In genomic region chr1:11116318-11116717, GRCh38 we compare ENCODE assay signal across 26 cellular contexts.
"Had no signal": no experiment of that assay in that cellular context is flagged by ENCODE, and none has a peak within 500 bp of the region (broad histone marks: within the 10 kb centered on the region; RNA-seq: fewer than 3 reads in every experiment).

No MANE protein-coding gene starts in this region.

- FAIRE-seq: endometrium, islet of Langerhans, keratinocyte had no signal

- H3K4me3 ChIP-seq: esophagus squamous epithelium, gastrocnemius medialis, heart right ventricle, left lung, lower lobe of right lung, mucosa of descending colon had no signal

- H3K27ac ChIP-seq: epithelial cell of prostate, esophagus squamous epithelium, gastrocnemius medialis, heart right ventricle, left lung, lower lobe of right lung had no signal

- ATAC-seq: effector memory CD8-positive, alpha-beta T cell; esophagus mucosa; gastrocnemius medialis; heart right ventricle; left cardiac atrium; left lung; left ventricle myocardium superior; lower lobe of right lung; mucosa of descending colon; naive thymus-derived CD8-positive, alpha-beta T cell had no signal

- H3K27me3 ChIP-seq: esophagus squamous epithelium, gastrocnemius medialis, heart right ventricle, left lung had no signal

- DNase-seq: cortex of kidney; effector CD8-positive, alpha-beta T cell; effector memory CD8-positive, alpha-beta T cell; endodermal cell; erythroblast; esophagus squamous epithelium; foreskin fibroblast; foreskin melanocyte; gastrocnemius medialis; glutamatergic neuron; head of caudate nucleus; heart right ventricle; hippocampal formation; left cardiac atrium; left lung; left ventricle myocardium superior; lower lobe of right lung; mesenchymal stem cell; mucosa of descending colon; naive B cell; naive thymus-derived CD8-positive, alpha-beta T cell had no signal

- H3K4me1 ChIP-seq: esophagus squamous epithelium, gastrocnemius medialis, heart right ventricle, left lung, lower lobe of right lung had no signal

- H3K9me3 ChIP-seq: esophagus squamous epithelium, gastrocnemius medialis, heart right ventricle, left lung, lower lobe of right lung, mucosa of descending colon had no signal
